1 cellular context compared by ENCODE assay signal in the genomic region with DNA sequence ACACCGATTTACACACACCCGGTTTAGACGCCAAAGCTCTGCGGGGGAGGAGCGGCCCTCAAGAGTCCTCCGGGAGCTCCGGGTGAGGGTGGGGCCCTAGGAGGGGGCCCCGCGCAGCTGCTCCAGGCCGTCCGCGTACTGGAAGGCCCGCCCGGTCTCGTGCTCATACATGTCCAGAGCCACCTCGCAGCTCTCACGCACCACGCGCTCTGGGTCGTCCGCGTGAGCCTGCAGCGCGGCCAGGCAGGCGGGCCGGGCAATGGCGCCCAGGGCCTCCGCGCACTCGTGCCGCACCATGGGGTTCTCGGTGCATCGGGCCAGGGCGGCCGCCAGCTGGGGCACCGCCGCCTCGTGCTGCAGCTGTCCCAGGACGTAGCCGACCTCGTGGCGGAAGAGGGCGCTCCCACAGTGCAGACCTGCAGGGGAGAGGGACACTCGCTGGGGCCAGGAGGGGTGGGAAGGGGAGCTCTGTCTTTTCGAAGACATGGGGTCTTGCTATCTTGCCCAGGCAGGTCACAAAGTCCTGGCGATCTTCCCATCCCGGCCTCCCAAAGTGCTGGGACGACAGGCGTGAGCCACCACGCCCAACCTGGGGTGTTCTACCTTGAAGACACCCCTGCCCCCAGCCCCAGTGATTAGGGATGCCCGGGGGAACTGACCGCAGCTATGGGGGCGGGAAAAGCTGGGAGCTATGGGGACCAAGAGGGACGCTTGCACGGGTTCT.
A peak's percentile ranks its signal among the peaks of the same experiment; 100 is the strongest.
TF ChIP-seq lines count a peak whose summit lies in the region.

No MANE protein-coding gene starts in this region.

TF ChIP-seq in HepG2, 621 proteins besides CTCF, POLR2A, EP300 and RAD21:
- TF ChIP-seq RBFOX2 (IDR thresholded peaks at IDR 0.05; ENCODE audit: low read depth, low read length) (peak; percentile 34; the same call in 1 of the 2 replicates), EEA1 (CRISPR knock-in tag; IDR thresholded peaks at IDR 0.05; ENCODE audit: borderline replicate concordance) (no peak), ZNF121 (CRISPR knock-in tag; IDR thresholded peaks at IDR 0.05) (0 out of 2 replicates have a peak, but pooled peaks have one; percentile 42)
